ENCODE assay signal across 19 cellular contexts in genomic region chr2:234689911-234690379, GRCh38.
"Had no signal": no experiment of that assay in that cellular context is flagged by ENCODE, and none has a peak within 500 bp of the region (broad histone marks: within the 10 kb centered on the region; RNA-seq: fewer than 3 reads in every experiment).

No MANE protein-coding gene starts in this region.

- H3K9me3 ChIP-seq: ascending aorta, neutrophil, testis had no signal

- H3K36me3 Mint-ChIP-seq: mesothelial cell of epicardium had no signal

- H3K4me3 Mint-ChIP-seq: activated CD4-positive, alpha-beta T cell treated with anti-CD3 and anti-CD28 coated beads, Interleukin-2, amount 10 ng/mL, durations not matched to agents 7 days and 5 days; activated naive CD8-positive, alpha-beta T cell treated with anti-CD3 and anti-CD28 coated beads, Interleukin-2, amount 50 U/mL, for 24 hours; mesothelial cell of epicardium; stimulated activated naive CD8-positive, alpha-beta T cell treated with anti-CD3 and anti-CD28 coated beads, Interleukin-15, Interleukin-2, amounts not matched to agents 100 ng/mL and 50 ng/mL, for 24 hours; T-helper 17 cell had no signal

- FAIRE-seq: kidney had no signal

- H3K4me1 Mint-ChIP-seq: T-helper 17 cell had no signal

- H3K9me3 Mint-ChIP-seq: activated naive CD8-positive, alpha-beta T cell treated with anti-CD3 and anti-CD28 coated beads, Interleukin-2, amount 50 U/mL, for 24 hours; stimulated activated naive CD8-positive, alpha-beta T cell treated with anti-CD3 and anti-CD28 coated beads, Interleukin-15, Interleukin-2, amounts not matched to agents 100 ng/mL and 50 ng/mL, for 24 hours had no signal

- H3K4me3 ChIP-seq: ascending aorta, cardiac muscle cell, left ventricle myocardium inferior, testis had no signal

- H3K36me3 ChIP-seq: ascending aorta, cardiac muscle cell, left ventricle myocardium inferior, neutrophil had no signal

- H3K4me1 ChIP-seq: testis had no signal

- H3K27ac ChIP-seq: ascending aorta, cardiac muscle cell, left ventricle myocardium inferior, neutrophil, testis had no signal

- H3K27me3 ChIP-seq: ascending aorta, cardiac muscle cell, foreskin keratinocyte, neutrophil, testis had no signal

- DNase-seq: activated CD4-positive, alpha-beta T cell treated with anti-CD3 and anti-CD28 coated beads, Interleukin-2, amount 10 ng/mL, durations not matched to agents 7 days and 5 days; activated CD4-positive, CD25-positive, alpha-beta regulatory T cell; activated CD8-positive, alpha-beta memory T cell treated with anti-CD3 and anti-CD28 coated beads for 24 hours; activated naive CD4-positive, alpha-beta T cell treated with Interleukin-2 at 50 U/mL for 16 hours; activated naive CD8-positive, alpha-beta T cell treated with anti-CD3 and anti-CD28 coated beads, Interleukin-2, amount 50 U/mL, for 24 hours; head of caudate nucleus; kidney; left ventricle myocardium inferior; stimulated activated CD4-positive, alpha-beta T cell treated with anti-CD3 and anti-CD28 coated beads, Interleukin-12 subunit alpha, Interleukin-12 subunit beta, amount 100 ng/mL, for 4 hours; stimulated activated CD4-positive, alpha-beta T cell treated with anti-CD3 and anti-CD28 coated beads, Interleukin-4, amount 100 ng/mL, for 1 hour; stimulated activated CD8-positive, alpha-beta memory T cell treated with anti-CD3 and anti-CD28 coated beads, Interleukin-4, amount 100 ng/mL, for 48 hours; T-helper 17 cell; testis had no signal

- ATAC-seq: activated naive CD8-positive, alpha-beta T cell treated with anti-CD3 and anti-CD28 coated beads, Interleukin-2, amount 50 U/mL, for 24 hours; T-helper 17 cell had no signal

- H3K27ac Mint-ChIP-seq: activated CD4-positive, alpha-beta T cell treated with anti-CD3 and anti-CD28 coated beads, Interleukin-2, amount 10 ng/mL, durations not matched to agents 7 days and 5 days; activated naive CD8-positive, alpha-beta T cell treated with anti-CD3 and anti-CD28 coated beads, Interleukin-2, amount 50 U/mL, for 24 hours; stimulated activated naive CD8-positive, alpha-beta T cell treated with anti-CD3 and anti-CD28 coated beads, Interleukin-15, Interleukin-2, amounts not matched to agents 100 ng/mL and 50 ng/mL, for 24 hours; T-helper 17 cell had no signal
